In genomic region chr11:114083256-114084252, GRCh38 we compare ENCODE assay signal across 1 cellular context.
TF ChIP-seq lines count a peak whose summit lies in the region.

No MANE protein-coding gene starts in this region.

TF ChIP-seq in K562, 482 proteins besides CTCF, POLR2A, EP300 and RAD21:
- TF ChIP-seq PATZ1 (CRISPR knock-in tag; IDR thresholded peaks at IDR 0.05; ENCODE audit: borderline replicate concordance) (no peak), RBM25 (IDR thresholded peaks at IDR 0.05; ENCODE audit: low read depth, low read length, severe bottlenecking) (peak; percentile 33)
